8 cellular contexts compared by ENCODE assay signal in the genomic region with DNA sequence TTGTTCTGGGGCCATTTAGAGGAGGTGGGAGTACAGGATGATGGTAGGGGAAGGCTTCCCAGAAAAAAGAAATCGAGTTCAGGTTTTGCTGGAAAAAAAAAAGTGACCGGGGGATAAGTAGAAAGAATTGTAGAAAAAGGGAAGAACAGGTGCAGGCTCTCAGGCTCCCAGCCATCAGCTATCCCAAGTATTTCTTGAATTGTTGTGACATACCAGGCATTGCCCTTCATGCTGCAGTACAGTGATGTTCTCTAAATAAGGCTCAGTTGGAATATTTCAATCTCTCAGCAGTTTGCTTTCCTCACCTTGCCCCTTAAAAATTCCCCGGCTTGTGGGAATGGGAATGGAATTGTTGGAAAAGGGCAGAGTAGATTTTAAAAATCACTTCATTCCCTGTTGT.
"Had no signal": no experiment of that assay in that cellular context is flagged by ENCODE, and none has a peak within 500 bp of the region (broad histone marks: within the 10 kb centered on the region; RNA-seq: fewer than 3 reads in every experiment).

No MANE protein-coding gene starts in this region.

- H3K9ac ChIP-seq: GM23248 had no signal

- H3K4me1 ChIP-seq: HAP-1 had no signal

- H3K36me3 ChIP-seq: HAP-1 had no signal

- H3K4me3 ChIP-seq: GM23248, GM23338, HAP-1 had no signal

- H3K9me3 ChIP-seq: HAP-1 had no signal

- H3K27ac ChIP-seq: GM23248 had no signal

- DNase-seq: GM23248, GOT3, H7, H9, HCEC 1CT, HFFc6 had no signal

- H3K4me2 ChIP-seq: GM23338 had no signal

- H2AFZ ChIP-seq: GM23248, GM23338 had no signal
